ENCODE assay signal across 22 cellular contexts in genomic region chr15:101429191-101429590, GRCh38.
"Had no signal": no experiment of that assay in that cellular context is flagged by ENCODE, and none has a peak within 500 bp of the region (broad histone marks: within the 10 kb centered on the region; RNA-seq: fewer than 3 reads in every experiment).

No MANE protein-coding gene starts in this region.

- H3K4me3 Mint-ChIP-seq: immature natural killer cell; memory B cell; naive thymus-derived CD4-positive, alpha-beta T cell; natural killer cell treated with Interleukin-12 subunit alpha and Interleukin-12 subunit beta and Interleukin-15 and Interleukin-18, amount 100 ng/mL, for 72 hours; stimulated activated naive B cell treated with anti-CD40 and anti-IgM and Interleukin-4, amounts not matched to agents 10 μg/mL and 1 μg/mL and 100 μg/mL, for 72 hours; stimulated activated naive CD8-positive, alpha-beta T cell treated with anti-CD3 and anti-CD28 coated beads, Interleukin-15, Interleukin-2, amounts not matched to agents 100 ng/mL and 50 ng/mL, for 24 hours had no signal

- H3K4me1 Mint-ChIP-seq: immature natural killer cell; memory B cell; naive thymus-derived CD4-positive, alpha-beta T cell; stimulated activated naive B cell treated with anti-CD40 and anti-IgM and Interleukin-4, amounts not matched to agents 10 μg/mL and 1 μg/mL and 100 μg/mL, for 72 hours had no signal

- H3K36me3 Mint-ChIP-seq: immature natural killer cell; memory B cell; naive thymus-derived CD4-positive, alpha-beta T cell; natural killer cell treated with Interleukin-12 subunit alpha and Interleukin-12 subunit beta and Interleukin-15 and Interleukin-18, amount 100 ng/mL, for 72 hours; stimulated activated naive B cell treated with anti-CD40 and anti-IgM and Interleukin-4, amounts not matched to agents 10 μg/mL and 1 μg/mL and 100 μg/mL, for 72 hours had no signal

- H3K9me3 Mint-ChIP-seq: memory B cell; naive thymus-derived CD4-positive, alpha-beta T cell; natural killer cell treated with Interleukin-12 subunit alpha and Interleukin-12 subunit beta and Interleukin-15 and Interleukin-18, amount 100 ng/mL, for 72 hours; stimulated activated naive B cell treated with anti-CD40 and anti-IgM and Interleukin-4, amounts not matched to agents 10 μg/mL and 1 μg/mL and 100 μg/mL, for 72 hours; stimulated activated naive CD8-positive, alpha-beta T cell treated with anti-CD3 and anti-CD28 coated beads, Interleukin-15, Interleukin-2, amounts not matched to agents 100 ng/mL and 50 ng/mL, for 24 hours had no signal

- H3K27ac Mint-ChIP-seq: memory B cell; naive thymus-derived CD4-positive, alpha-beta T cell; natural killer cell treated with Interleukin-12 subunit alpha and Interleukin-12 subunit beta and Interleukin-15 and Interleukin-18, amount 100 ng/mL, for 72 hours; progenitor cell of endocrine pancreas; stimulated activated naive B cell treated with anti-CD40 and anti-IgM and Interleukin-4, amounts not matched to agents 10 μg/mL and 1 μg/mL and 100 μg/mL, for 72 hours; stimulated activated naive CD8-positive, alpha-beta T cell treated with anti-CD3 and anti-CD28 coated beads, Interleukin-15, Interleukin-2, amounts not matched to agents 100 ng/mL and 50 ng/mL, for 24 hours had no signal

- ATAC-seq: heart left ventricle; left ventricle myocardium superior; mucosa of descending colon; naive thymus-derived CD4-positive, alpha-beta T cell; natural killer cell treated with Interleukin-12 subunit alpha and Interleukin-12 subunit beta and Interleukin-15 and Interleukin-18, amount 100 ng/mL, for 72 hours; right cardiac atrium; sciatic nerve; stimulated activated naive B cell treated with anti-CD40 and anti-IgM and Interleukin-4, amounts not matched to agents 10 μg/mL and 1 μg/mL and 100 μg/mL, for 72 hours had no signal

- DNase-seq: heart left ventricle; hypothalamus; immature natural killer cell; kidney; left ventricle myocardium superior; midbrain; mucosa of descending colon; nucleus accumbens; right cardiac atrium; stimulated activated CD4-positive, alpha-beta T cell treated with anti-CD3 and anti-CD28 coated beads, Interleukin-12 subunit alpha, Interleukin-12 subunit beta, amount 100 ng/mL, for 4 hours; stimulated activated CD4-positive, alpha-beta T cell treated with anti-CD3 and anti-CD28 coated beads, Interleukin-15, amount 100 ng/mL, for 24 hours; stimulated activated CD4-positive, alpha-beta T cell treated with anti-CD3 and anti-CD28 coated beads, Interleukin-2, amount 100 ng/mL, for 24 hours; stimulated activated CD4-positive, alpha-beta T cell treated with anti-CD3 and anti-CD28 coated beads, Interleukin-4, amount 100 ng/mL, for 1 hour; stimulated activated naive B cell treated with anti-CD40 and anti-IgM and Interleukin-4, amounts not matched to agents 10 μg/mL and 1 μg/mL and 100 μg/mL, for 72 hours; substantia nigra; upper lobe of left lung had no signal
